16 cellular contexts compared by ENCODE assay signal in the genomic region with DNA sequence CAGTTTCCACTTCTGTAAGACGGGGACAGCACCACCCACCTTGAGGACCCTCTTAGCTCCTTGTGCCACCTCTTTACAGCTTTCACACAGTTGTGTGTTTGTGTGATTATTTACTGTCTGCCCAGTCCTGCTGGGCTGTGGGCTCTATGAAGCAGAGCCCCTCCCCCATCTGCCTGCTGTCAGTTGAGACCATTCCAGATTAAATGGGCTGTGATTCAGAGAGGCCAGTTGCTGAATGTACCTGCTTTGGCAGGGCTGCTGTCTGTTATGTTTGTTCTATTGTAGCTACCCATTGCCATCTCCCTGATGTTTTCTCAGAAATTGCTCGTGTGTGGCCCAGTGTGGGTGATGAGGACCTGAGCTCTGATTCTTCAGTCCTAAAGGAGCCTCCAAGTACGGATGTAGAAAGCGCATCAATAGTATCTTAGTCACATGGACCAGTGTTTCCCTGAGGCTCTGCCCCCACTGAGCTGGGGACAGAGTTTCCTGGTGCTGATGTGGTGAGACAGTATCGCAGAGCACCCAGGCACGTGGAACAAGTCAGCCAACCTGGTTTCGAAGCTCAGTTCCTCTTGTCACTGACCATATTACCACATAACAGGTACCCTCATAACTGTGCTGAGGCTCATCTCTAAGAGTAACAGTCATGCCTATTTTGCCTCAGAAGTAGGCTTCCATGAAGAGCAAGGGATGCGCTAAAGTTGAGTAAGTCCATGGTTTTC. TPM values are rescaled to one million over a fixed set of nuclear protein-coding genes. Genes with fewer than 3 reads are reported as not detected.
DNase-seq lines count a peak whose midpoint lies in the region; ATAC-seq and TF ChIP-seq lines count a peak whose summit lies in the region.
"Had no signal": no experiment of that assay in that cellular context is flagged by ENCODE, and none has a peak within 500 bp of the region (broad histone marks: within the 10 kb centered on the region; RNA-seq: fewer than 3 reads in every experiment).

No MANE protein-coding gene starts in this region.

- H3K27me3 ChIP-seq in neural progenitor cell = no peaks in the 10 kb centered on the region
- H3K27me3 ChIP-seq in body of pancreas = no peaks in the 10 kb centered on the region
- H3K27me3 ChIP-seq: right atrium auricular region, tibial nerve had no signal

- H3K36me3 Mint-ChIP-seq in activated B cell treated with CpG ODN at 0.5 μM for 24 hours (ENCODE audit: low read depth) (no peaks in the 10 kb centered on the region), neural progenitor cell (peaks cover 4% of the 10 kb centered on the region)
- no peaks in the 10 kb centered on the region for H3K36me3 Mint-ChIP-seq in activated CD4-positive, alpha-beta T cell treated with anti-CD3 and anti-CD28 coated beads, Interleukin-2, amount 10 ng/mL, durations not matched to agents 7 days and 5 days (ENCODE audit: low read depth)
- H3K36me3 Mint-ChIP-seq: activated naive CD4-positive, alpha-beta T cell treated with anti-CD3 and anti-CD28 coated beads, Interleukin-2, amount 10 ng/mL, durations not matched to agents 7 days and 5 days had no signal

- 91 to 95% methylated on average over 6 to 8 of the region's 8 CpGs for WGBS in body of pancreas, 2 donors

- peaks cover 5% of the 10 kb centered on the region for H3K27me3 Mint-ChIP-seq in activated B cell treated with CpG ODN at 0.5 μM for 24 hours
- H3K27me3 Mint-ChIP-seq in neural progenitor cell (ENCODE audit: insufficient read depth, low read depth) = peaks cover 5% of the 10 kb centered on the region
- peaks cover 34% of the 10 kb centered on the region for H3K27me3 Mint-ChIP-seq in activated CD4-positive, alpha-beta T cell treated with anti-CD3 and anti-CD28 coated beads, Interleukin-2, amount 10 ng/mL, durations not matched to agents 7 days and 5 days

- no peak overlapping the region for H3K4me2 ChIP-seq in neural progenitor cell

- H3K4me3 ChIP-seq in neural progenitor cell (no peak overlapping the region), body of pancreas (no peak overlapping the region)
- H3K4me3 ChIP-seq: HAP-1, right atrium auricular region, tibial nerve had no signal

- no peaks in the 10 kb centered on the region for H3K36me3 ChIP-seq in neural progenitor cell
- H3K36me3 ChIP-seq in body of pancreas (replicated peaks in 1 of 2; ENCODE audit: insufficient read depth in 1 of 2, low read depth in 2 of 2) = no peaks in the 10 kb centered on the region
- H3K36me3 ChIP-seq: HAP-1, tibial nerve had no signal

- DNase-seq in G401 (ENCODE audit: low spot score) = peak; percentile 89
- DNase-seq in GM20000 (ENCODE audit: low spot score) = peak; percentile 60
- no peak for DNase-seq in activated B cell treated with CpG ODN at 0.5 μM for 24 hours
- DNase-seq in neural progenitor cell (ENCODE audit: low spot score) = peak; percentile 43
- no peak for DNase-seq in body of pancreas
- no peak for DNase-seq in GOT3 (lab: John Stamatoyannopoulos, UW)
- DNase-seq in activated CD4-positive, alpha-beta T cell treated with anti-CD3 and anti-CD28 coated beads, Interleukin-2, amount 10 ng/mL, durations not matched to agents 7 days and 5 days = no peak
- DNase-seq in GM13976 (ENCODE audit: low spot score) = no peak
- DNase-seq: activated CD4-positive, alpha-beta T cell treated with anti-CD3 and anti-CD28 coated beads for 36 hours; activated naive CD4-positive, alpha-beta T cell treated with anti-CD3 and anti-CD28 coated beads, Interleukin-2, amount 10 ng/mL, durations not matched to agents 7 days and 5 days; activated T-cell treated with anti-CD3 and anti-CD28 coated beads for 4 hours; NCI-H2029 treated with DMSO at 0.1 percent for 48 hours; T-helper 2 cell had no signal

- H3K9me3 Mint-ChIP-seq in activated B cell treated with CpG ODN at 0.5 μM for 24 hours (no peaks in the 10 kb centered on the region), neural progenitor cell (no peaks in the 10 kb centered on the region)
- no peaks in the 10 kb centered on the region for H3K9me3 Mint-ChIP-seq in activated CD4-positive, alpha-beta T cell treated with anti-CD3 and anti-CD28 coated beads, Interleukin-2, amount 10 ng/mL, durations not matched to agents 7 days and 5 days
- H3K9me3 Mint-ChIP-seq: activated naive CD4-positive, alpha-beta T cell treated with anti-CD3 and anti-CD28 coated beads, Interleukin-2, amount 10 ng/mL, durations not matched to agents 7 days and 5 days had no signal

- H3K9ac ChIP-seq in neural progenitor cell = no peak overlapping the region

- no peaks in the 10 kb centered on the region for H3K9me3 ChIP-seq in neural progenitor cell (ENCODE audit: low read depth)
- H3K9me3 ChIP-seq in body of pancreas = no peaks in the 10 kb centered on the region
- H3K9me3 ChIP-seq: HAP-1, right atrium auricular region, tibial nerve had no signal

- in situ Hi-C loops in G401 (cut with HindIII; ENCODE audit: low sequenced_read_pairs) = no loop called here
- in situ Hi-C loops in GM13976 (cut with MboI; ENCODE audit: low sequenced_read_pairs, unreplicated experiment) = no loop called here

- H3K4me3 Mint-ChIP-seq in activated B cell treated with CpG ODN at 0.5 μM for 24 hours (no peak overlapping the region), neural progenitor cell (peak overlapping the region; percentile 25)
- H3K4me3 Mint-ChIP-seq in activated CD4-positive, alpha-beta T cell treated with anti-CD3 and anti-CD28 coated beads, Interleukin-2, amount 10 ng/mL, durations not matched to agents 7 days and 5 days = no peak overlapping the region
- H3K4me3 Mint-ChIP-seq: activated CD4-positive, alpha-beta T cell treated with anti-CD3 and anti-CD28 coated beads for 36 hours; activated naive CD4-positive, alpha-beta T cell treated with anti-CD3 and anti-CD28 coated beads, Interleukin-2, amount 10 ng/mL, durations not matched to agents 7 days and 5 days had no signal

- POLR2A ChIA-PET in activated B cell treated with CpG ODN at 0.5 μM for 24 hours (lab: Charles Lee) = interaction anchor here (0.6 kb wide), 1 partner anchor 788 kb away, joined by 3 read pairs; no protein-coding TSS in a partner anchor
- POLR2A ChIA-PET in activated CD4-positive, alpha-beta T cell treated with anti-CD3 and anti-CD28 coated beads, Interleukin-2, amount 10 ng/mL, durations not matched to agents 7 days and 5 days (lab: Charles Lee) = no interaction called here

- H2AFZ ChIP-seq in neural progenitor cell (replicated peaks) = no peak overlapping the region

- CTCF ChIA-PET in activated B cell treated with CpG ODN at 0.5 μM for 24 hours (lab: Charles Lee) = interaction anchor here (1.0 kb wide), 1 partner anchor 178 kb away, joined by 3 read pairs; no protein-coding TSS in a partner anchor
- CTCF ChIA-PET in activated CD4-positive, alpha-beta T cell treated with anti-CD3 and anti-CD28 coated beads, Interleukin-2, amount 10 ng/mL, durations not matched to agents 7 days and 5 days (lab: Charles Lee) = interaction anchor here (1.4 kb wide), 1 partner anchor 9 kb away, joined by 4 read pairs; no protein-coding TSS in a partner anchor

- peaks cover 44% of the 10 kb centered on the region for H3K4me1 Mint-ChIP-seq in activated B cell treated with CpG ODN at 0.5 μM for 24 hours
- peaks cover 47% of the 10 kb centered on the region for H3K4me1 Mint-ChIP-seq in neural progenitor cell
- peaks cover 19% of the 10 kb centered on the region for H3K4me1 Mint-ChIP-seq in activated CD4-positive, alpha-beta T cell treated with anti-CD3 and anti-CD28 coated beads, Interleukin-2, amount 10 ng/mL, durations not matched to agents 7 days and 5 days

- H3F3A ChIP-seq in neural progenitor cell (ENCODE audit: low read depth) = peaks cover 31% of the 10 kb centered on the region

- TF ChIP-seq POLR2A in body of pancreas (IDR thresholded peaks at IDR 0.05) = no peak

- peaks cover 34% of the 10 kb centered on the region for H4K20me1 ChIP-seq in neural progenitor cell (ENCODE audit: low read depth)

- H3K4me1 ChIP-seq in neural progenitor cell = peaks cover 28% of the 10 kb centered on the region
- H3K4me1 ChIP-seq in body of pancreas = peaks cover 17% of the 10 kb centered on the region

- intact Hi-C loops in activated B cell treated with CpG ODN at 0.5 μM for 24 hours (cut with micrococcal nuclease) = no loop called here
- intact Hi-C loops in body of pancreas (cut with DNase I) = no loop called here

- ATAC-seq in activated B cell treated with CpG ODN at 0.5 μM for 24 hours (ENCODE audit: low read depth) (peak; percentile 32), body of pancreas (no peak)
- ATAC-seq: activated CD4-positive, alpha-beta T cell treated with anti-CD3 and anti-CD28 coated beads for 36 hours had no signal

- H3K27ac Mint-ChIP-seq in activated B cell treated with CpG ODN at 0.5 μM for 24 hours (no peak overlapping the region), neural progenitor cell (peak overlapping the region; percentile 31)
- H3K27ac Mint-ChIP-seq in activated CD4-positive, alpha-beta T cell treated with anti-CD3 and anti-CD28 coated beads, Interleukin-2, amount 10 ng/mL, durations not matched to agents 7 days and 5 days = no peak overlapping the region
- H3K27ac Mint-ChIP-seq: activated CD4-positive, alpha-beta T cell treated with anti-CD3 and anti-CD28 coated beads for 36 hours; activated naive CD4-positive, alpha-beta T cell treated with anti-CD3 and anti-CD28 coated beads, Interleukin-2, amount 10 ng/mL, durations not matched to agents 7 days and 5 days had no signal

- H3K79me2 ChIP-seq in neural progenitor cell (ENCODE audit: low read depth) = peaks cover 28% of the 10 kb centered on the region

- TF ChIP-seq CTCF in GM20000 (IDR thresholded peaks at IDR 0.05; ENCODE audit: extremely low read depth, missing control alignments) (no peak), activated B cell treated with CpG ODN at 0.5 μM for 24 hours (IDR thresholded peaks at IDR 0.05) (no peak), neural progenitor cell (IDR thresholded peaks at IDR 0.05) (no peak), body of pancreas (IDR thresholded peaks at IDR 0.05) (no peak), GM13976 (IDR thresholded peaks at IDR 0.05; ENCODE audit: borderline replicate concordance, control extremely low read depth, extremely low read depth, insufficient read depth, missing control alignments) (no peak)

- H3K27ac ChIP-seq in neural progenitor cell (no peak overlapping the region), body of pancreas (no peak overlapping the region)

RNA-seq across cellular contexts. Expression of gene ANGPTL2, which starts 3.7 kb away (rescaled TPM):
- total RNA-seq in G401 (2014; rRNA removed; shearing (Covaris generic)) = 10.3 and 24.4 TPM in 2 replicates
- total RNA-seq in activated B cell treated with CpG ODN at 0.5 μM for 24 hours = not detected in 2 replicates
- 7.6 and 9.4 TPM in 2 replicates for total RNA-seq in neural progenitor cell (ENCODE audit: low replicate concordance)
- 1 to 10 TPM; 3.1 to 7.6 TPM for total RNA-seq in body of pancreas
- total RNA-seq in activated CD4-positive, alpha-beta T cell treated with anti-CD3 and anti-CD28 coated beads, Interleukin-2, amount 10 ng/mL, durations not matched to agents 7 days and 5 days = not detected
- total RNA-seq: activated CD4-positive, alpha-beta T cell treated with anti-CD3 and anti-CD28 coated beads for 36 hours had no signal

Comparison
In these comparisons a context has a peak if more than half of its experiments do, and no peak if none do; other contexts are left out.
1. DNase-seq: peak in G401 (single experiment), GM20000 (single experiment) and neural progenitor cell (single experiment); none in activated B cell treated with CpG ODN at 0.5 μM for 24 hours (single experiment), body of pancreas (0 of 4), GOT3 (single experiment), activated CD4-positive, alpha-beta T cell treated with anti-CD3 and anti-CD28 coated beads, Interleukin-2, amount 10 ng/mL, durations not matched to agents 7 days and 5 days (single experiment) and GM13976 (single experiment).